ENCODE assay signal across 8 cellular contexts in genomic region chr1:27872059-27872801, GRCh38. TPM values are rescaled to one million over a fixed set of nuclear protein-coding genes. Genes with fewer than 3 reads are reported as not detected.
DNase-seq lines count a peak whose midpoint lies in the region; ATAC-seq and TF ChIP-seq lines count a peak whose summit lies in the region.

TSS of gene THEMIS2 (plus strand) at chr1:27872544. CDS start at chr1:27872572, 28 bp downstream.

- peak within 1 kb of the TSS; percentile 1 for H3K27ac Mint-ChIP-seq in endodermal cell

- H3K27ac ChIP-seq in endodermal cell (ENCODE audit: low read depth, low read length) = no peak within 1 kb of the TSS

- H3K9ac ChIP-seq in endodermal cell (ENCODE audit: extremely low read depth, low read length, poor library complexity, severe bottlenecking) = peak within 1 kb of the TSS; percentile 44

- peak; percentile 28 for DNase-seq in NCI-H2107 (lab: John Stamatoyannopoulos, UW)
- DNase-seq in NCI-H2107 treated with DMSO at 0.1 percent for 48 hours (lab: John Stamatoyannopoulos, UW; ENCODE audit: unreplicated experiment) = no peak
- peak; percentile 57 for DNase-seq in NCI-H69 (lab: John Stamatoyannopoulos, UW)
- DNase-seq in activated CD8-positive, alpha-beta memory T cell treated with anti-CD3 and anti-CD28 coated beads for 48 hours (ENCODE audit: low read depth in 2 of 3, low spot score in 2 of 3) = peak; percentile 50 to 66 (median 62)
- DNase-seq in endodermal cell = peak; percentile 93
- peak; percentile 8 for DNase-seq in middle frontal gyrus (ENCODE audit: extremely low spot score, low spot score)
- DNase-seq in stimulated activated CD8-positive, alpha-beta memory T cell treated with anti-CD3 and anti-CD28 coated beads, Interleukin-2, amount 100 ng/mL, for 1 hour (ENCODE audit: low read depth in 2 of 2) = peak; percentile 57 to 74

- peaks cover 2% of the 10 kb centered on the region for H3K36me3 Mint-ChIP-seq in endodermal cell (ENCODE audit: low read depth)

- 11 to 16% methylated on average over 17 to 53 of the region's 53 CpGs for WGBS in endodermal cell (ENCODE audit: insufficient coverage in 1 of 2, insufficient read length in 1 of 2), 2 experiments

- peak within 1 kb of the TSS; percentile 83 for H3K4me3 ChIP-seq in endodermal cell (ENCODE audit: low read length)

- no peaks in the 10 kb centered on the region for H3K27me3 ChIP-seq in endodermal cell (ENCODE audit: control insufficient read depth, insufficient read depth, low read length, poor library complexity, severe bottlenecking)

- H3K9me3 ChIP-seq in endodermal cell (ENCODE audit: control insufficient read depth, low read length) = no peaks in the 10 kb centered on the region

- H3K4me3 Mint-ChIP-seq in endodermal cell = peak within 1 kb of the TSS; percentile 76

- no peaks in the 10 kb centered on the region for H3K9me3 Mint-ChIP-seq in endodermal cell

- ATAC-seq in HG03378 (IDR thresholded peaks at IDR 0.05; ENCODE audit: unreplicated experiment) = no peak

- peaks cover 8% of the 10 kb centered on the region for H3K27me3 Mint-ChIP-seq in endodermal cell (ENCODE audit: insufficient read depth)

- no peaks in the 10 kb centered on the region for H3K36me3 ChIP-seq in endodermal cell (ENCODE audit: control insufficient read depth, insufficient read depth, low read length)

- TF ChIP-seq CTCF in endodermal cell (conservative IDR thresholded peaks at IDR 0.05) = no peak

- peaks cover 4% of the 10 kb centered on the region for H3K4me1 Mint-ChIP-seq in endodermal cell

- H3K4me1 ChIP-seq in endodermal cell (ENCODE audit: control insufficient read depth, insufficient read depth, low read length) = no peaks in the 10 kb centered on the region

RNA-seq across cellular contexts. Expression of gene THEMIS2, which starts in this region (rescaled TPM):
- 1 to 10 TPM; 8.5 to 8.8 TPM for total RNA-seq in endodermal cell
- 4.2 TPM for polyA plus RNA-seq in endodermal cell (2013, experiment 1 of 2)
- 4.6 TPM for polyA plus RNA-seq in endodermal cell (2013, experiment 2 of 2)
